In the genomic region with DNA sequence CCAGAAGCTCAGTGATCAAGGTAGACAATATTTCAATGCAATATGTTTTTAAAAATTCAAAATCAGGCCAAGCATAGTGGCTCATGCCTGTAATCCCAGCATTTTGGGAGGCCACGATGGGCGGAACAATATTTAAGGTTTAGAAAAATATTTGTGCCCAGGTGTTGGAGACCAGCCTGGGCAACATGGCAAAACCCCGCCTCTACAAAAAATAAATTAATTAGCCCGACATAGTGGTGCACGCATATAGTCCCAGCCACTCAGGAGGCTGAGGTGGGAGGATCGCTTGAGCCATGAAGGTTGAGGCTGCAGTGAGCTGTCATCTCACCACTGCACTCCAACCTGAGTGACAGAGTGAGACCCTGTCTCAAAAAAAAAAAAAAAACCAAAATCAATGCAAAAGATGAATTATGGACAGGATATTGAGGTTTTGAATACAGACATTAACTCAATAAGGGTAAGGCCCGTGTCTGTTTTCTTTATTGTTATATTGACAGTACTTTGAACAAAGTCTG, we compare ENCODE assay signal across 9 cellular contexts. TPM values are rescaled to one million over a fixed set of nuclear protein-coding genes. Genes with fewer than 3 reads are reported as not detected.
DNase-seq lines count a peak whose midpoint lies in the region; ATAC-seq and TF ChIP-seq lines count a peak whose summit lies in the region.
"Had no signal": no experiment of that assay in that cellular context is flagged by ENCODE, and none has a peak within 500 bp of the region (broad histone marks: within the 10 kb centered on the region; RNA-seq: fewer than 3 reads in every experiment).

No MANE protein-coding gene starts in this region.

- H2AFZ ChIP-seq in OCI-LY3 (ENCODE audit: low read depth, low read length) = no peak overlapping the region
- peak overlapping the region; percentile 97 for H2AFZ ChIP-seq in osteoblast (ENCODE audit: low read length)

- H3K27ac Mint-ChIP-seq in CD14-positive monocyte = peak overlapping the region in 6 of 7 donors; percentile 94 to 99 (median 96)

- H3K4me3 Mint-ChIP-seq in CD14-positive monocyte = peak overlapping the region; percentile 89 to 99

- TF ChIP-seq CTCF in CD14-positive monocyte (IDR thresholded peaks at IDR 0.05) (no peak), OCI-LY3 (IDR thresholded peaks at IDR 0.05; ENCODE audit: low read depth, low read length) (no peak), osteoblast (IDR thresholded peaks at IDR 0.05; ENCODE audit: extremely low read depth, low read depth, low read length) (no peak)

- peaks cover 53% of the 10 kb centered on the region for H3K4me1 Mint-ChIP-seq in CD14-positive monocyte

- H3K36me3 Mint-ChIP-seq in CD14-positive monocyte = peaks cover 24 to 26% of the 10 kb centered on the region in 2 donors

- peaks cover 0 to 8% (median 0%) of the 10 kb centered on the region in 3 donors for H3K27me3 Mint-ChIP-seq in CD14-positive monocyte (ENCODE audit: low read depth in 3 of 3)

- H3K4me2 ChIP-seq in OCI-LY3 (ENCODE audit: low read length) (peak overlapping the region; percentile 91), osteoblast (ENCODE audit: insufficient read depth, low read length) (peak overlapping the region; percentile 86)

- H3K27ac ChIP-seq in OCI-LY3 (ENCODE audit: low read length) (no peak overlapping the region), ectodermal cell (ENCODE audit: insufficient read depth, low read depth, low read length, poor library complexity, severe bottlenecking) (no peak overlapping the region), osteoblast (ENCODE audit: low read depth, low read length) (peak overlapping the region; percentile 86)

- H3K4me1 ChIP-seq in OCI-LY3 (ENCODE audit: low read length) (peaks cover 16% of the 10 kb centered on the region), ectodermal cell (ENCODE audit: control insufficient read depth, insufficient read depth, low read length) (no peaks in the 10 kb centered on the region), osteoblast (ENCODE audit: insufficient read depth, low read length) (peaks cover 9% of the 10 kb centered on the region)

- ATAC-seq in GM21825 (IDR thresholded peaks at IDR 0.05; ENCODE audit: unreplicated experiment) = no peak

- H3K36me3 ChIP-seq in OCI-LY3 (replicated peaks; ENCODE audit: low read depth, low read length) (peaks cover 14% of the 10 kb centered on the region), ectodermal cell (ENCODE audit: control insufficient read depth, insufficient read depth, low read length) (peaks cover 6% of the 10 kb centered on the region), osteoblast (ENCODE audit: insufficient read depth, low read length) (peaks cover 13% of the 10 kb centered on the region)

- H3K27me3 ChIP-seq in OCI-LY3 (ENCODE audit: low read depth, low read length) (no peaks in the 10 kb centered on the region), ectodermal cell (ENCODE audit: control insufficient read depth, insufficient read depth, low read length, poor library complexity, severe bottlenecking) (peaks cover 15% of the 10 kb centered on the region), osteoblast (ENCODE audit: insufficient read depth, low read length) (no peaks in the 10 kb centered on the region)

- intact Hi-C loops in CD14-positive monocyte (cut with micrococcal nuclease) = loop anchor here in 1 of 2 donors (10.0 kb wide), 1 partner anchor 109 kb away; a partner anchor contains a TSS

- H3K79me2 ChIP-seq in OCI-LY3 (ENCODE audit: low read length) (peaks cover 43% of the 10 kb centered on the region), osteoblast (ENCODE audit: insufficient read depth, low read length) (peaks cover 40% of the 10 kb centered on the region)

- H3K9me3 ChIP-seq in OCI-LY3 (ENCODE audit: insufficient read depth, low read length) (no peaks in the 10 kb centered on the region), ectodermal cell (ENCODE audit: control insufficient read depth, low read length) (no peaks in the 10 kb centered on the region), osteoblast (ENCODE audit: low read depth, low read length) (no peaks in the 10 kb centered on the region)

- H4K20me1 ChIP-seq in OCI-LY3 (ENCODE audit: insufficient read depth, low read length) = 0 out of 2 replicates have a peak, but pooled peaks cover 3% of the 10 kb centered on the region
- H4K20me1 ChIP-seq in osteoblast (ENCODE audit: insufficient read depth, low read length) = no peaks in the 10 kb centered on the region

- 93 to 96% methylated on average over 7 of the region's 7 CpGs for WGBS in ectodermal cell, 2 experiments

- peak overlapping the region; percentile 92 for H3K9ac ChIP-seq in OCI-LY3 (ENCODE audit: low read length)

- DNase-seq in CD14-positive monocyte (ENCODE audit: low spot score) (no peak), osteoblast (ENCODE audit: insufficient read length, low spot score, missing footprints) (no peak), NCI-H345 treated with DMSO at 0.1 percent for 48 hours (lab: John Stamatoyannopoulos, UW; ENCODE audit: unreplicated experiment) (no peak), RKO (ENCODE audit: low spot score) (no peak), amygdala (lab: John Stamatoyannopoulos, UW) (no peak)
- DNase-seq: retina had no signal

- H3K4me3 ChIP-seq in OCI-LY3 (ENCODE audit: low read length) = peak overlapping the region; percentile 87
- H3K4me3 ChIP-seq in ectodermal cell (ENCODE audit: insufficient read depth, low read depth, low read length) = peak overlapping the region; percentile 52
- peak overlapping the region; percentile 90 for H3K4me3 ChIP-seq in osteoblast (ENCODE audit: insufficient read depth, low read length)

- H3K9me3 Mint-ChIP-seq in CD14-positive monocyte = peaks cover 5 to 10% (median 9%) of the 10 kb centered on the region in 7 donors

RNA-seq across cellular contexts. Expression of a gene that starts 0.9 kb away (rescaled TPM):
- 1 to 10 TPM; 5.8 to 8.0 TPM for polyA plus RNA-seq in CD14-positive monocyte
- 7.2 TPM for polyA plus RNA-seq in ectodermal cell (2013, experiment 1 of 4)
- polyA plus RNA-seq in ectodermal cell (2013, experiment 2 of 4) = 6.9 TPM
- 7.3 TPM for polyA plus RNA-seq in ectodermal cell (2013, experiment 3 of 4)
- 7.1 TPM for polyA plus RNA-seq in ectodermal cell (2013, experiment 4 of 4)
- 30.4 and 39.1 TPM in 2 replicates for total RNA-seq in osteoblast

RNA-seq across cellular contexts. Expression of a gene that starts 21.0 kb away (rescaled TPM):
- 10 to 100 TPM; 12.1 to 17.1 TPM for polyA plus RNA-seq in CD14-positive monocyte
- polyA plus RNA-seq in ectodermal cell (2013, experiment 1 of 4) = 10.9 TPM
- polyA plus RNA-seq in ectodermal cell (2013, experiment 2 of 4) = 12.3 TPM
- polyA plus RNA-seq in ectodermal cell (2013, experiment 3 of 4) = 17.5 TPM
- polyA plus RNA-seq in ectodermal cell (2013, experiment 4 of 4) = 17.5 TPM
- 19.7 and 34.4 TPM in 2 replicates for total RNA-seq in osteoblast

RNA-seq across cellular contexts. Expression of a gene that starts 35.6 kb away (rescaled TPM):
- polyA plus RNA-seq in CD14-positive monocyte = not detected
- polyA plus RNA-seq in ectodermal cell (2013, experiment 1 of 4) = not detected
- not detected for polyA plus RNA-seq in ectodermal cell (2013, experiment 2 of 4)
- polyA plus RNA-seq in ectodermal cell (2013, experiment 3 of 4) = 0.21 TPM
- polyA plus RNA-seq in ectodermal cell (2013, experiment 4 of 4) = not detected
- not detected in 2 replicates for total RNA-seq in osteoblast
